ENCODE assay signal across 8 cellular contexts in the genomic region with DNA sequence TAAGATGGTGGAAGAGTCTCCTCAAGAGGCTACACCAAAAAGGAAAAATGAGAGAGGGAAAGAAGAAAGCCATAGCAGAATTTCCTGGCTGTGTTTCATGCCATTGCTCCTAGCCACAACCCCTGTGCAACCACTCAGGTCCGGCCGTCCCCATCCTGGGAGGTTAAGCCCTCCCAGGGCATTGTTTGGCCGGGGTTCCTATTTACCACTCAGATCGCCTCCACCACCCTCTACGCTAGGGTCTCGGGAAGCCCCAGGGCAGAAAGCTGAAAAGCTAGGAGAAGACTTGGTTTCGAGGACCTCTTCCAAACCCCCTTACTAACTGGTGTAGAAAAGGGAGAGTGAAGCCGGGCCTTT. TPM values are rescaled to one million over a fixed set of nuclear protein-coding genes. Genes with fewer than 3 reads are reported as not detected.
DNase-seq lines count a peak whose midpoint lies in the region; ATAC-seq and TF ChIP-seq lines count a peak whose summit lies in the region.

No MANE protein-coding gene starts in this region.

- H3K79me2 ChIP-seq in DOHH2 (ENCODE audit: control insufficient read depth, low read length): peaks cover 61% of the 10 kb centered on the region

- no peaks in the 10 kb centered on the region for H3K27me3 ChIP-seq in DOHH2 (ENCODE audit: control insufficient read depth, low read length)
- H3K27me3 ChIP-seq in duodenal mucosa (ENCODE audit: control insufficient read depth in 1 of 2, insufficient read depth in 2 of 2, low read length in 2 of 2): no peaks in the 10 kb centered on the region
- H3K27me3 ChIP-seq in stomach smooth muscle (ENCODE audit: control insufficient read depth in 1 of 2, insufficient read depth in 2 of 2, low read length in 2 of 2): no peaks in the 10 kb centered on the region

- peak overlapping the region; percentile 78 to 95 for H3K9ac ChIP-seq in duodenal mucosa (ENCODE audit: low read depth in 1 of 2, low read length in 2 of 2)
- peak overlapping the region; percentile 96 to 98 for H3K9ac ChIP-seq in stomach smooth muscle (ENCODE audit: low read length in 2 of 2)

- H3K4me2 ChIP-seq in DOHH2 (ENCODE audit: low read length): peak overlapping the region; percentile 79

- no peaks in the 10 kb centered on the region for H4K20me1 ChIP-seq in DOHH2 (ENCODE audit: control insufficient read depth, insufficient read depth, low read depth, low read length)

- H3F3A ChIP-seq in DOHH2 (ENCODE audit: control insufficient read depth, insufficient read depth): peaks cover 25% of the 10 kb centered on the region

- H3K9me3 Mint-ChIP-seq in T-cell: no peaks in the 10 kb centered on the region

- H3K4me3 Mint-ChIP-seq in T-cell: peak overlapping the region; percentile 88 to 92 (median 91)

- ATAC-seq in GM21367 (IDR thresholded peaks at IDR 0.05; ENCODE audit: unreplicated experiment) (peak; percentile 26), HG03565 (IDR thresholded peaks at IDR 0.05; ENCODE audit: unreplicated experiment) (peak; percentile 8), T-cell (replicated peaks in 1 of 4) (peak in 3 of 4 experiments; percentile 0 to 2 (median 1))

- no peak for TF ChIP-seq CTCF in DOHH2 (IDR thresholded peaks at IDR 0.05; ENCODE audit: low read depth, low read length, poor library complexity, severe bottlenecking)

- H3K4me1 ChIP-seq in DOHH2 (ENCODE audit: control insufficient read depth, low read length) (peaks cover 41% of the 10 kb centered on the region), duodenal mucosa (ENCODE audit: control insufficient read depth in 1 of 2, insufficient read depth in 2 of 2, low read length in 2 of 2) (peaks cover 5 to 6% of the 10 kb centered on the region in 2 donors), stomach smooth muscle (ENCODE audit: control insufficient read depth, insufficient read depth, low read length) (peaks cover 9% of the 10 kb centered on the region)

- H3K27ac Mint-ChIP-seq in T-cell: peak overlapping the region; percentile 83 to 93

- DNase-seq in T-cell: peak in 10 of 34 experiments; percentile 0 to 17 (median 10)
- DNase-seq in medulla oblongata (ENCODE audit: extremely low spot score): peak; percentile 30
- DNase-seq in NCI-H446 treated with DMSO at 0.1 percent for 48 hours (lab: John Stamatoyannopoulos, UW): no peak

- H3K4me1 Mint-ChIP-seq in T-cell: peaks cover 22 to 48% (median 35%) of the 10 kb centered on the region in 3 donors

- peaks cover 6% of the 10 kb centered on the region for H3K36me3 Mint-ChIP-seq in T-cell

- CTCF ChIA-PET in T-cell (lab: Charles Lee): interaction anchor here in 1 of 2 donors (1.0 to 2.0 kb wide), 4 partner anchors 8 to 87 kb away, joined by 3 to 11 read pairs (median 7); partner anchors contain the start of gene ZBTB6

- H3K9me2 ChIP-seq in DOHH2 (replicated peaks; ENCODE audit: control insufficient read depth, low read length): no peaks in the 10 kb centered on the region

- H3K9me3 ChIP-seq in DOHH2 (ENCODE audit: control insufficient read depth, insufficient read depth, low read length) (no peaks in the 10 kb centered on the region), duodenal mucosa (ENCODE audit: control insufficient read depth in 1 of 2, low read length in 2 of 2) (no peaks in the 10 kb centered on the region), stomach smooth muscle (ENCODE audit: control insufficient read depth in 2 of 2, low read length in 2 of 2) (no peaks in the 10 kb centered on the region)

- no peaks in the 10 kb centered on the region for H3K27me3 Mint-ChIP-seq in T-cell

- H3K27ac ChIP-seq in DOHH2 (ENCODE audit: low read depth, low read length) (peak overlapping the region; percentile 70), duodenal mucosa (ENCODE audit: low read depth, low read length) (peak overlapping the region; percentile 86), stomach smooth muscle (ENCODE audit: low read length) (peak overlapping the region; percentile 88)

- H3K36me3 ChIP-seq in DOHH2 (ENCODE audit: control insufficient read depth, low read length) (peaks cover 37% of the 10 kb centered on the region), duodenal mucosa (ENCODE audit: control insufficient read depth in 1 of 2, insufficient read depth in 2 of 2, low read length in 2 of 2) (no peaks in the 10 kb centered on the region), stomach smooth muscle (ENCODE audit: control insufficient read depth in 2 of 2, insufficient read depth in 2 of 2, low read length in 2 of 2) (no peaks in the 10 kb centered on the region)

- POLR2A ChIA-PET in T-cell (lab: Charles Lee): interaction anchor here (0.6 to 3.3 kb wide), 5 partner anchors 9 to 44 kb away, joined by 3 to 23 read pairs (median 7); partner anchors contain the start of genes RABGAP1 (in 1 of the 2) and ZBTB26 (in 1 of the 2)

- H3K4me3 ChIP-seq in DOHH2 (ENCODE audit: low read length) (peak overlapping the region; percentile 96), duodenal mucosa (ENCODE audit: low read depth in 1 of 2, low read length in 2 of 2) (peak overlapping the region; percentile 82 to 91), stomach smooth muscle (ENCODE audit: low read length in 2 of 2) (peak overlapping the region; percentile 85 to 97)

RNA-seq across cellular contexts. Expression of gene RC3H2, which starts 0.7 kb away (rescaled TPM):
- 10 to 100 TPM; 45.3 to 76.0 (median 59.8) TPM for total RNA-seq in T-cell

RNA-seq across cellular contexts. Expression of gene ZBTB6, which starts 8.7 kb away (rescaled TPM):
- total RNA-seq in T-cell: 10 to 100 TPM in 3 of 5 donors, 1 to 10 TPM in 2; 3.5 to 14.8 (median 13.4) TPM

RNA-seq across cellular contexts. Expression of gene ZBTB26, which starts 26.9 kb away (rescaled TPM):
- total RNA-seq in T-cell: 1 to 10 TPM; 5.4 to 7.3 (median 6.0) TPM

RNA-seq across cellular contexts. Expression of gene RABGAP1, which starts 36.4 kb away (rescaled TPM):
- 10 to 100 TPM; 35.7 to 42.0 (median 37.7) TPM for total RNA-seq in T-cell
